Comparison of ENCODE assay signal across 8 cellular contexts in the genomic region with DNA sequence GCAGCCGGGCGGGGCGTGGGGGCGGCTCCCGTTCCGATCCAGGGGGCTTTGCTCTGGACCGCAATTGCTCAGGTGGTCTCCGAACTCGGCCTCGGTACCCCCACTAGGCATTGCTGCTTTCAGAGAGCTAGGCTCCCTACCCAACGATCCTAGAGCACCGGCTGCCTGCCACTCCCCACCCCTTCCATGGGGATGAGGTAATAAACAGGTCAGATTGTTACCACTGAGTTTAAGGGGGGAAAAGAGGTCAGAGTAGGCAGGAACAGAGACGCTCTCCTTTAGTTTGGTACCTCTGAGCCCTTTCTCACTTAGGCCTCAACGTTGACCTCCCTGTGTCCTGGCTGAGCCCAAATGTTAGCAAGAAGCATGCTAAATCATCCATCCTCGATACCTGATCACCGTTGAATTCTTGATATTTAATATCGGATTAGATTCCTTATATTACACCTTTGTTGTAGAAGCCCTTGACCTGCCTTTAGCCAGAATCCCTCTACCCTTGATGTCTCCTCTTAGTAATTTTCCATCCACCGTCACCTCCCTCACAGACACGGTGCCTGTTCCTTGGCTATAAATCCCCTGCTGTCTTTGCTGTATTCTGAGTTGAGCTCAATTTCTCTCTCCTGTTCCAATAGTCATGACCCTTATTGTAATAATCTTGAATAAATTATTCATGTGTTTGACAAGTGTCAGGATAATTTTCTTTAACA. TPM values are rescaled to one million over a fixed set of nuclear protein-coding genes. Genes with fewer than 3 reads are reported as not detected.
DNase-seq lines count a peak whose midpoint lies in the region; ATAC-seq and TF ChIP-seq lines count a peak whose summit lies in the region.

No MANE protein-coding gene starts in this region.

- H3K4me1 ChIP-seq in CD8-positive, alpha-beta memory T cell (ENCODE audit: insufficient read depth, low read length) = peaks cover 32% of the 10 kb centered on the region
- H3K4me1 ChIP-seq in lower lobe of right lung = peaks cover 37% of the 10 kb centered on the region
- peaks cover 0 to 21% (median 12%) of the 10 kb centered on the region in 4 donors for H3K4me1 ChIP-seq in transverse colon

- H3K4me3 ChIP-seq in CD8-positive, alpha-beta memory T cell (ENCODE audit: low read length) = peak overlapping the region; percentile 85
- H3K4me3 ChIP-seq in lower lobe of right lung (peak overlapping the region; percentile 93), transverse colon (peak overlapping the region; percentile 72 to 97 (median 86))

- peak overlapping the region; percentile 54 for H3K27ac ChIP-seq in CD8-positive, alpha-beta memory T cell (ENCODE audit: low read depth, low read length)
- H3K27ac ChIP-seq in lower lobe of right lung = peak overlapping the region; percentile 94
- H3K27ac ChIP-seq in transverse colon = peak overlapping the region; percentile 93 to 99 (median 95)

- peaks cover 0 to 1% of the 10 kb centered on the region in 2 donors for H3K27me3 Mint-ChIP-seq in CD8-positive, alpha-beta memory T cell
- no peaks in the 10 kb centered on the region for H3K27me3 Mint-ChIP-seq in central memory CD8-positive, alpha-beta T cell

- peaks cover 0 to 6% (median 0%) of the 10 kb centered on the region in 3 donors for H3K36me3 Mint-ChIP-seq in CD8-positive, alpha-beta memory T cell
- H3K36me3 Mint-ChIP-seq in central memory CD8-positive, alpha-beta T cell (ENCODE audit: insufficient read depth) = peaks cover 4% of the 10 kb centered on the region

- H3K9me3 ChIP-seq in CD8-positive, alpha-beta memory T cell (ENCODE audit: low read length) = no peaks in the 10 kb centered on the region
- H3K9me3 ChIP-seq in lower lobe of right lung (no peaks in the 10 kb centered on the region), transverse colon (no peaks in the 10 kb centered on the region)

- H3K9me3 Mint-ChIP-seq in CD8-positive, alpha-beta memory T cell = no peaks in the 10 kb centered on the region
- H3K9me3 Mint-ChIP-seq in central memory CD8-positive, alpha-beta T cell = no peaks in the 10 kb centered on the region

- CTCF ChIA-PET in CD8-positive, alpha-beta memory T cell (lab: Charles Lee) = no interaction called here

- ATAC-seq in GM21515 (IDR thresholded peaks at IDR 0.05; ENCODE audit: unreplicated experiment) (peak; percentile 13), lower lobe of right lung (peak; percentile 45 to 56)
- ATAC-seq in central memory CD8-positive, alpha-beta T cell (replicated peaks; ENCODE audit: extremely low read depth, poor library complexity, severe bottlenecking) = no peak

- H3K4me1 Mint-ChIP-seq in CD8-positive, alpha-beta memory T cell = peaks cover 19 to 36% (median 36%) of the 10 kb centered on the region in 3 donors
- H3K4me1 Mint-ChIP-seq in central memory CD8-positive, alpha-beta T cell = peaks cover 23% of the 10 kb centered on the region

- TF ChIP-seq EP300 in transverse colon (IDR thresholded peaks at IDR 0.05; ENCODE audit: low read depth) = no peak

- no peaks in the 10 kb centered on the region for H3K36me3 ChIP-seq in CD8-positive, alpha-beta memory T cell (ENCODE audit: insufficient read depth, low read length)
- H3K36me3 ChIP-seq in lower lobe of right lung = no peaks in the 10 kb centered on the region
- no peaks in the 10 kb centered on the region for H3K36me3 ChIP-seq in transverse colon

- no peak for TF ChIP-seq POLR2A in transverse colon (IDR thresholded peaks at IDR 0.05)

- DNase-seq in CD8-positive, alpha-beta memory T cell = no peak
- peak; percentile 10 for DNase-seq in NCI-H146 treated with DMSO at 0.1 percent for 48 hours (lab: John Stamatoyannopoulos, UW; ENCODE audit: unreplicated experiment)
- no peak for DNase-seq in central memory CD8-positive, alpha-beta T cell (ENCODE audit: low spot score in 2 of 2)
- DNase-seq in lower lobe of right lung = no peak
- DNase-seq in transverse colon = no peak
- no peak for DNase-seq in effector CD8-positive, alpha-beta T cell (lab: John Stamatoyannopoulos, UW)
- no peak for DNase-seq in GM20000 (ENCODE audit: low spot score)

- intact Hi-C loops in lower lobe of right lung (cut with DNase I) = no loop called here
- intact Hi-C loops in transverse colon (cut with DNase I; ENCODE audit: low total_unique reads) = loop anchor here (2.0 to 10.0 kb wide), 3 partner anchors 69 to 139 kb away; no protein-coding TSS in a partner anchor

- TF ChIP-seq CTCF in lower lobe of right lung (IDR thresholded peaks at IDR 0.05) (no peak), transverse colon (IDR thresholded peaks at IDR 0.05) (peak in 1 of 5 experiments; percentile 12), GM20000 (IDR thresholded peaks at IDR 0.05; ENCODE audit: extremely low read depth, missing control alignments) (no peak)

- peak overlapping the region; percentile 84 to 97 (median 93) for H3K4me3 Mint-ChIP-seq in CD8-positive, alpha-beta memory T cell
- H3K4me3 Mint-ChIP-seq in central memory CD8-positive, alpha-beta T cell = peak overlapping the region; percentile 89

- 8 to 20% methylated on average over 3 to 17 of the region's 19 CpGs for WGBS in transverse colon (ENCODE audit: low coverage in 1 of 2), 2 donors

- H3K27me3 ChIP-seq in CD8-positive, alpha-beta memory T cell (ENCODE audit: insufficient read depth, low read length, poor library complexity, severe bottlenecking) = no peaks in the 10 kb centered on the region
- H3K27me3 ChIP-seq in lower lobe of right lung (ENCODE audit: low read depth) (no peaks in the 10 kb centered on the region), transverse colon (no peaks in the 10 kb centered on the region)

- in situ Hi-C loops in transverse colon (cut with MboI; ENCODE audit: low pct_ligation_motif_present in 1 of 4, low pct_unique_long_range_greater_than_20kb in 1 of 4, low sequenced_read_pairs in 3 of 4) = loop anchor here in 1 of 4 donors (10.0 kb wide), 1 partner anchor 149 kb away; no protein-coding TSS in a partner anchor

- H3K27ac Mint-ChIP-seq in CD8-positive, alpha-beta memory T cell = peak overlapping the region; percentile 79 to 95 (median 88)
- peak overlapping the region; percentile 79 for H3K27ac Mint-ChIP-seq in central memory CD8-positive, alpha-beta T cell (ENCODE audit: low read depth)

- POLR2A ChIA-PET in CD8-positive, alpha-beta memory T cell (lab: Charles Lee) = no interaction called here

RNA-seq across cellular contexts. Expression of a gene that starts 0.6 kb away (rescaled TPM):
- 10 to 100 TPM; 14.7 to 15.5 TPM for total RNA-seq in CD8-positive, alpha-beta memory T cell
- polyA plus RNA-seq in CD8-positive, alpha-beta memory T cell = 6.7 TPM
- 48.1 TPM for total RNA-seq in lower lobe of right lung
- 100 to 1,000 TPM; 222 to 335 (median 288) TPM for total RNA-seq in transverse colon
